ENCODE assay signal across 8 cellular contexts in the genomic region with DNA sequence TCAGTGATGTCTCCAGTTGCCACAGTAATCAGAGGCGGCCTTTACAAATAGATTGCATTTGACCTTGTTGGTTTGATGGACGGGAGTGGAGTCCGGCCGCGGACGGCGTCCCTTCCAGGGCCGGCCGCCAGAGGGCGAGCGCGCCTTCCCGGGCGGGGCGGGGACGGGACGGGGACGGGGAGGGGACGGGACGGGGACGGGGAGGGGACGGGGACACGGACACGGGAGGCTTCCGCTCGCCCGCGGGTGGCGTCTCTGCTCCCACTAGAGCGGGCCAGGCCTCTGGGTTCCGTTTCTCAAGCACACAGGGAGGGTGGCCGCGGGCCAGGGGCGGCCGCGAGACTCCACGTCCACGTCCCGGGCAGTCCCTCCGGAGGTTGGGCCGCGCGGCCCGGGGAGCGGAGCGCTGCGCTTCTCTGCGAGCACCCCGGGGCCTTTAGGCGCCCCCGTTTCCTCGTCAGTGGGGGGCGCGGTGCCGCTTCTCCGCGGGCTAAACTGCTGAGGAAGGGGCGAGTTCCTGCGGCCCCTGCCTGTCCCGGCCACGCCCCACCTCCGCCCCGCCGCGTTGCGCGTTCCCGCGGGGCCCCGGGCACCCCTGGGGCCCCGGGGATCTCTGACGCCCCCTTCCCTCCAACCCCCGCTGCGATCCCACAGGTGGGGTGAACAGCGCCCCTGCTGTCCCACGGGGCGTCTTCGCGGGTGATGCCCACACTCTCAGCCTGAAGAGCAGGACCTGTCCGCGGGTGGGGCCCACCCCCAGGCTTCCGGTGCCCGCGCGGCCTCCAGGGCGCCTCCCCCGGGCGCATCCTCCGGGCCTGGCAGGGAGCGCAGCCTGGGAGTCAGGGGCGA.
DNase-seq lines count a peak whose midpoint lies in the region; ATAC-seq, FAIRE-seq and TF ChIP-seq lines count a peak whose summit lies in the region.

No MANE protein-coding gene starts in this region.

- peak overlapping the region; percentile 46; the same call in 1 of the 2 replicates for H3K4me2 ChIP-seq in K562 (ENCODE audit: insufficient read depth, low read length)
- peak overlapping the region; percentile 87 for H3K4me2 ChIP-seq in smooth muscle cell

- TF ChIP-seq CTCF in GM12874 (IDR thresholded peaks at IDR 0.05; ENCODE audit: insufficient read depth, low read depth, low read length): peak; percentile 81
- TF ChIP-seq CTCF in K562 (IDR thresholded peaks at IDR 0.05 in 2 of 3, conservative IDR thresholded peaks at IDR 0.05 in 1 of 3; ENCODE audit: insufficient read depth in 2 of 3, low read depth in 1 of 3, low read length in 3 of 3): peak; percentile 44 to 69 (median 55); a peak in 5 of 6 replicates
- TF ChIP-seq CTCF in smooth muscle cell (IDR thresholded peaks at IDR 0.05; ENCODE audit: borderline replicate concordance, insufficient read depth, poor library complexity, severe bottlenecking): peak; percentile 83

- no peaks in the 10 kb centered on the region for H3K9me1 ChIP-seq in K562 (ENCODE audit: control insufficient read depth, insufficient read depth, low read length)

- no peak for TF ChIP-seq POLR2A in K562 (conservative IDR thresholded peaks at IDR 0.05)

- intact Hi-C loops in K562 (cut with micrococcal nuclease): no loop called here

- H3K27ac ChIP-seq in K562 (ENCODE audit: extremely low read depth, low read depth, low read length): no peak overlapping the region
- H3K27ac ChIP-seq in smooth muscle cell (ENCODE audit: low read depth): no peak overlapping the region

- H2AFZ ChIP-seq in K562 (ENCODE audit: low read depth, low read length) (peak overlapping the region; percentile 68), smooth muscle cell (ENCODE audit: low read depth) (peak overlapping the region; percentile 92)

- no peaks in the 10 kb centered on the region for H3F3A ChIP-seq in smooth muscle cell (ENCODE audit: low read depth)

- no peak for TF ChIP-seq RAD21 in K562 (CRISPR knock-in tag; conservative IDR thresholded peaks at IDR 0.05 in 1 of 2, IDR thresholded peaks at IDR 0.05 in 1 of 2)

- in situ Hi-C loops in K562 (cut with MboI): no loop called here

- peaks cover 0 to 20% of the 10 kb centered on the region in 2 experiments; a peak in 2 of 5 replicates for H3K4me1 ChIP-seq in K562 (replicated peaks in 1 of 2; ENCODE audit: control insufficient read depth in 2 of 2, insufficient read depth in 2 of 2, low read length in 2 of 2)
- no peaks in the 10 kb centered on the region for H3K4me1 ChIP-seq in smooth muscle cell (ENCODE audit: low read depth)

- CTCF ChIA-PET in K562 (lab: Yijun Ruan, JAX; ENCODE audit: low intra/inter-chr PET ratio): no interaction called here

- 0% methylated on average over 2 of the region's 91 CpGs for WGBS in K562 (ENCODE audit: insufficient coverage, low coverage, missing lambda C conversion rate)
- 3% methylated on average over 65 of the region's 91 CpGs for WGBS in smooth muscle cell (ENCODE audit: low lambda C conversion rate)

- H4K20me1 ChIP-seq in K562 (replicated peaks; ENCODE audit: control insufficient read depth, insufficient read depth, low read length): no peaks in the 10 kb centered on the region
- H4K20me1 ChIP-seq in smooth muscle cell (ENCODE audit: low read depth): no peaks in the 10 kb centered on the region

- H3K4me3 ChIP-seq in K562 (peak overlapping the region; percentile 44), iPS-18c (ENCODE audit: insufficient read depth, low read depth, low read length) (peak overlapping the region; percentile 66), smooth muscle cell (peak overlapping the region; percentile 67)

- peak; percentile 55 for DNase-seq in T-helper 22 cell (ENCODE audit: low read depth)
- peak; percentile 53 to 81 (median 78) for DNase-seq in K562 (ENCODE audit: extremely low read depth in 1 of 4, low spot score in 3 of 4)
- peak; percentile 29 for DNase-seq in smooth muscle cell (lab: John Stamatoyannopoulos, UW; ENCODE audit: unreplicated experiment)
- DNase-seq in COR-L47 (lab: John Stamatoyannopoulos, UW): no peak
- no peak for DNase-seq in NCI-H187 treated with DMSO at 0.1 percent for 48 hours (lab: John Stamatoyannopoulos, UW)

- POLR2A ChIA-PET in K562 (lab: Yijun Ruan, JAX): no interaction called here

- H3K79me2 ChIP-seq in K562 (ENCODE audit: control insufficient read depth, insufficient read depth, low read length) (no peaks in the 10 kb centered on the region), smooth muscle cell (ENCODE audit: low read depth) (no peaks in the 10 kb centered on the region)

- BruUV-seq in K562 (replicated peaks; lab: Mats Ljungman, UMichigan): no TSS peak

- H3K9ac ChIP-seq in K562 (ENCODE audit: insufficient read depth in 1 of 2, low read depth in 2 of 2, low read length in 2 of 2): peak overlapping the region in 1 of 2 experiments; percentile 84; a peak in 2 of 4 replicates
- no peak overlapping the region for H3K9ac ChIP-seq in smooth muscle cell (ENCODE audit: low read depth)

- peak; percentile 23 for FAIRE-seq in K562 (lab: Jason Lieb, UNC)

- no peaks in the 10 kb centered on the region for H3K9me3 ChIP-seq in K562 (replicated peaks; ENCODE audit: control insufficient read depth, insufficient read depth, low read depth, low read length)
- H3K9me3 ChIP-seq in iPS-18c (ENCODE audit: control insufficient read depth, insufficient read depth, low read length): no peaks in the 10 kb centered on the region
- H3K9me3 ChIP-seq in smooth muscle cell (replicated peaks; ENCODE audit: low read depth): no peaks in the 10 kb centered on the region

- TF ChIP-seq EP300 in K562 (IDR thresholded peaks at IDR 0.05; ENCODE audit: low read length): no peak

- H3K27me3 ChIP-seq in K562 (ENCODE audit: control insufficient read depth in 2 of 2, insufficient read depth in 2 of 2, low read length in 2 of 2) (peaks cover 7 to 25% of the 10 kb centered on the region in 2 experiments; a peak in 4 of 5 replicates), smooth muscle cell (ENCODE audit: low read depth) (no peaks in the 10 kb centered on the region)

- peak; percentile 34 for ATAC-seq in HG03039 (IDR thresholded peaks at IDR 0.05; ENCODE audit: unreplicated experiment)
- ATAC-seq in K562: peak; percentile 91

- H3K36me3 ChIP-seq in K562 (ENCODE audit: control insufficient read depth, insufficient read depth, low read length): no peaks in the 10 kb centered on the region
- no peaks in the 10 kb centered on the region for H3K36me3 ChIP-seq in smooth muscle cell (ENCODE audit: low read depth)

TF ChIP-seq in K562, 482 proteins besides CTCF, POLR2A, EP300 and RAD21 (continues in another document):
- TF ChIP-seq TSC22D4 (tag; IDR thresholded peaks at IDR 0.05): no peak
- peak; percentile 66 for TF ChIP-seq VEZF1 (CRISPR knock-in tag; IDR thresholded peaks at IDR 0.05)
- no peak for TF ChIP-seq NFIX (CRISPR knock-in tag; IDR thresholded peaks at IDR 0.05; ENCODE audit: low read depth)
- TF ChIP-seq NCOA2 (IDR thresholded peaks at IDR 0.05; ENCODE audit: partially characterized antibody in 2 of 2): no peak
- TF ChIP-seq, protein P1, sequence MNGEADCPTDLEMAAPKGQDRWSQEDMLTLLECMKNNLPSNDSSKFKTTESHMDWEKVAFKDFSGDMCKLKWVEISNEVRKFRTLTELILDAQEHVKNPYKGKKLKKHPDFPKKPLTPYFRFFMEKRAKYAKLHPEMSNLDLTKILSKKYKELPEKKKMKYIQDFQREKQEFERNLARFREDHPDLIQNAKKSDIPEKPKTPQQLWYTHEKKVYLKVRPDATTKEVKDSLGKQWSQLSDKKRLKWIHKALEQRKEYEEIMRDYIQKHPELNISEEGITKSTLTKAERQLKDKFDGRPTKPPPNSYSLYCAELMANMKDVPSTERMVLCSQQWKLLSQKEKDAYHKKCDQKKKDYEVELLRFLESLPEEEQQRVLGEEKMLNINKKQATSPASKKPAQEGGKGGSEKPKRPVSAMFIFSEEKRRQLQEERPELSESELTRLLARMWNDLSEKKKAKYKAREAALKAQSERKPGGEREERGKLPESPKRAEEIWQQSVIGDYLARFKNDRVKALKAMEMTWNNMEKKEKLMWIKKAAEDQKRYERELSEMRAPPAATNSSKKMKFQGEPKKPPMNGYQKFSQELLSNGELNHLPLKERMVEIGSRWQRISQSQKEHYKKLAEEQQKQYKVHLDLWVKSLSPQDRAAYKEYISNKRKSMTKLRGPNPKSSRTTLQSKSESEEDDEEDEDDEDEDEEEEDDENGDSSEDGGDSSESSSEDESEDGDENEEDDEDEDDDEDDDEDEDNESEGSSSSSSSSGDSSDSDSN (IDR thresholded peaks at IDR 0.05; ENCODE audit: borderline replicate concordance in 1 of 2, low read depth in 2 of 2, low read length in 2 of 2): no peak
- no peak for TF ChIP-seq POLR2AphosphoS2 (IDR thresholded peaks at IDR 0.05; ENCODE audit: low read length)
- peak; percentile 12; the same call in 1 of the 2 replicates for TF ChIP-seq SAFB (IDR thresholded peaks at IDR 0.05; ENCODE audit: borderline replicate concordance, low read depth, low read length)
- peak; percentile 27; the same call in 1 of the 2 replicates for TF ChIP-seq SMC3 (conservative IDR thresholded peaks at IDR 0.05; ENCODE audit: insufficient read depth, low read depth, low read length)
- no peak for TF ChIP-seq TOE1 (IDR thresholded peaks at IDR 0.05; ENCODE audit: borderline replicate concordance)
- no peak for TF ChIP-seq TOE1 (CRISPR knock-in tag; IDR thresholded peaks at IDR 0.05; ENCODE audit: borderline replicate concordance, low read depth)
- TF ChIP-seq NR2C2 (CRISPR knock-in tag; IDR thresholded peaks at IDR 0.05): no peak
- no peak for TF ChIP-seq NR2C2 (tag; IDR thresholded peaks at IDR 0.05)

Comparison
In these comparisons a context has a peak if more than half of its experiments do, and no peak if none do; other contexts are left out.
1. DNase-seq: peak in T-helper 22 cell (single experiment), K562 (4 of 4) and smooth muscle cell (single experiment); none in COR-L47 (single experiment) and NCI-H187 treated with DMSO at 0.1 percent for 48 hours (single experiment).
2. Peak in every context shown above with its lines, with median percentiles within 50 percentile points of each other: CTCF ChIP-seq and H3K4me3 ChIP-seq.